Comparison of ENCODE assay signal across 9 cellular contexts in the genomic region with DNA sequence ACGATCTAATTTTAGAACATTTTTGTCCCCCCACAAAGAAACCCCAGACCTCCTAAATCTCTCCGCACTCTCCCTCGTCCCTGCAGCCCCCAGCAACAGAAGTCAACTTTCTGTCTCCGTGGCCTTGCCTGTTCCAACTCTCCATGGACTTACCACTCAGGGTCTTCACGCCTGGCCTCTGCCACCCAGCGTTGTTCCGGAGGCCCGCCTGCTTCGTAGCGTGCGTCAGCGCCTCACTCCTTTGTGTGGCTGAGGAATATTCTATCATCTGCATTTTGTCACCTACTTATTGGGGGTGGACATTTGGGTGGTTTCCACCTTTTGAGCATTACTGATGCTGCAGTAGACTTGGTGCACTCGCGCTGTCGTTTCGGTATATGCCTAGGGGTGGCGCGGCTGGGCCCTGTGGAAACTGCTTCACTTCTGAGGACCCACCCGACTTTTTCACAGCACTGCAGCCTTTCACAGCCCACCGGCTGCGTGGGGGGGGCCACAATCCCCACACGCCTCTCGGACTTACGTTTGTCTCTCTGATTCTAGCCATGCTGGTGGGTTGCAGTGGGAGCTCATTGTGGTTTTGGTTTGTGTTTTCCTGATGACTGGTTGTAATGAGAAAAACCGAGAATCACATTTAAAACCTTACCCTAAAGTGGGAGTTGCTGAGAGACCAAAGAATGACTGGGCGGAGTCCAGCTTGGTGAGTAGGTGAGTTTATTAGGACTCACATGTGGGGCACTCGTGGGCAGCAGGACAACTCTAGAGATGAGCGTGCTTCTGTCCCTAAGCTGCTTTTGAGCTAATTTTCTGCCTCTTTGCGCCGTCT. TPM values are rescaled to one million over a fixed set of nuclear protein-coding genes. Genes with fewer than 3 reads are reported as not detected.
A peak's percentile ranks its signal among the peaks of the same experiment; 100 is the strongest.
DNase-seq lines count a peak whose midpoint lies in the region; ATAC-seq and TF ChIP-seq lines count a peak whose summit lies in the region.
"Had no signal": no experiment of that assay in that cellular context is flagged by ENCODE, and none has a peak within 500 bp of the region (broad histone marks: within the 10 kb centered on the region; RNA-seq: fewer than 3 reads in every experiment).

No MANE protein-coding gene starts in this region.

- H3K9ac ChIP-seq in OCI-LY1 (ENCODE audit: low read length) (peak overlapping the region; percentile 74; the same call in 1 of the 2 replicates), endodermal cell (ENCODE audit: extremely low read depth, low read length, poor library complexity, severe bottlenecking) (no peak overlapping the region)

- no peaks in the 10 kb centered on the region for H3K9me2 ChIP-seq in OCI-LY1 (ENCODE audit: low read depth, low read length)

- POLR2A ChIA-PET in CD4-positive, alpha-beta T cell (lab: Charles Lee) = interaction anchor here (1.9 to 4.2 kb wide), 3 partner anchors 11 to 25 kb away, joined by 6 to 27 read pairs (median 17); partner anchors contain the start of genes SLC66A2 and TXNL4A

- peaks cover 62% of the 10 kb centered on the region for H3K4me1 ChIP-seq in OCI-LY1 (ENCODE audit: insufficient read depth, low read length, severe bottlenecking)
- peaks cover 10% of the 10 kb centered on the region for H3K4me1 ChIP-seq in endodermal cell (ENCODE audit: control insufficient read depth, insufficient read depth, low read length)
- peaks cover 8% of the 10 kb centered on the region for H3K4me1 ChIP-seq in psoas muscle

- intact Hi-C loops in CD4-positive, alpha-beta T cell (cut with DNase I, micrococcal nuclease) = loop anchor here (5.0 to 10.0 kb wide), 4 partner anchors 48 to 438 kb away; partner anchors contain the start of gene KCNG2 (in 1 of the 2)
- intact Hi-C loops in psoas muscle (cut with DNase I) = no loop called here
- intact Hi-C loops in left colon (cut with DNase I, micrococcal nuclease) = no loop called here

- H3K9me3 Mint-ChIP-seq in CD4-positive, alpha-beta T cell = no peaks in the 10 kb centered on the region
- H3K9me3 Mint-ChIP-seq in endodermal cell = peaks cover 2% of the 10 kb centered on the region

- peak overlapping the region; percentile 86 for H3K27ac Mint-ChIP-seq in CD4-positive, alpha-beta T cell
- H3K27ac Mint-ChIP-seq in endodermal cell = no peak overlapping the region

- H3K36me3 ChIP-seq in OCI-LY1 (ENCODE audit: insufficient read depth, low read length) (peaks cover 9% of the 10 kb centered on the region), endodermal cell (ENCODE audit: control insufficient read depth, insufficient read depth, low read length) (peaks cover 9% of the 10 kb centered on the region), psoas muscle (ENCODE audit: insufficient read depth in 1 of 2, low read depth in 1 of 2) (peaks cover 0 to 7% of the 10 kb centered on the region in 2 donors)

- TF ChIP-seq CTCF in CD4-positive, alpha-beta T cell (IDR thresholded peaks at IDR 0.05) = no peak
- peak; percentile 73 for TF ChIP-seq CTCF in OCI-LY1 (IDR thresholded peaks at IDR 0.05; ENCODE audit: low read length)
- peak; percentile 19 for TF ChIP-seq CTCF in endodermal cell (conservative IDR thresholded peaks at IDR 0.05)
- no peak for TF ChIP-seq CTCF in psoas muscle (IDR thresholded peaks at IDR 0.05)

- CTCF ChIA-PET in CD4-positive, alpha-beta T cell (lab: Charles Lee) = interaction anchor here (1.5 kb wide), 1 partner anchor 24 kb away, joined by 6 read pairs; the partner anchor contains the start of gene TXNL4A

- H3K79me2 ChIP-seq in OCI-LY1 (ENCODE audit: insufficient read depth, low read length) = no peaks in the 10 kb centered on the region

- WGBS in endodermal cell (ENCODE audit: insufficient coverage in 1 of 2, insufficient read length in 1 of 2), 2 experiments = 86 to 92% methylated on average over 16 to 30 of the region's 30 CpGs
- WGBS in psoas muscle, 3 donors = 90 to 93% (median 91%) methylated on average over 30 of the region's 30 CpGs

- H3K27me3 ChIP-seq in CD4-positive, alpha-beta T cell (ENCODE audit: control insufficient read depth, insufficient read depth, low read length) = no peaks in the 10 kb centered on the region
- no peaks in the 10 kb centered on the region for H3K27me3 ChIP-seq in OCI-LY1 (ENCODE audit: insufficient read depth, low read length)
- H3K27me3 ChIP-seq in endodermal cell (ENCODE audit: control insufficient read depth, insufficient read depth, low read length, poor library complexity, severe bottlenecking) = peaks cover 7% of the 10 kb centered on the region
- no peaks in the 10 kb centered on the region for H3K27me3 ChIP-seq in psoas muscle (ENCODE audit: insufficient read depth in 3 of 3, low read length in 2 of 3)

- no peak overlapping the region for H3K27ac ChIP-seq in CD4-positive, alpha-beta T cell (ENCODE audit: low read depth, low read length)
- H3K27ac ChIP-seq in OCI-LY1 (ENCODE audit: low read depth, low read length, poor library complexity, severe bottlenecking) (peak overlapping the region; percentile 56), endodermal cell (ENCODE audit: low read depth, low read length) (no peak overlapping the region), psoas muscle (no peak overlapping the region)

- peaks cover 17% of the 10 kb centered on the region for H3K36me3 Mint-ChIP-seq in CD4-positive, alpha-beta T cell (ENCODE audit: low read depth)
- peaks cover 3% of the 10 kb centered on the region for H3K36me3 Mint-ChIP-seq in endodermal cell (ENCODE audit: low read depth)

- no peaks in the 10 kb centered on the region for H3F3A ChIP-seq in OCI-LY1 (ENCODE audit: insufficient read depth, low read length)

- H3K4me1 Mint-ChIP-seq in CD4-positive, alpha-beta T cell (ENCODE audit: low read depth) = peaks cover 42% of the 10 kb centered on the region
- H3K4me1 Mint-ChIP-seq in endodermal cell = peaks cover 18% of the 10 kb centered on the region

- H3K4me3 Mint-ChIP-seq in CD4-positive, alpha-beta T cell = peak overlapping the region; percentile 85
- H3K4me3 Mint-ChIP-seq in endodermal cell = no peak overlapping the region

- H3K9me3 ChIP-seq in CD4-positive, alpha-beta T cell (ENCODE audit: control insufficient read depth, low read length) = no peaks in the 10 kb centered on the region
- H3K9me3 ChIP-seq in OCI-LY1 (ENCODE audit: low read length) (no peaks in the 10 kb centered on the region), endodermal cell (ENCODE audit: control insufficient read depth, low read length) (no peaks in the 10 kb centered on the region), psoas muscle (no peaks in the 10 kb centered on the region)

- peak overlapping the region; percentile 62; the same call in 1 of the 2 replicates for H3K4me2 ChIP-seq in OCI-LY1 (ENCODE audit: low read length)

- peak; percentile 51 for ATAC-seq in CD4-positive, alpha-beta T cell (ENCODE audit: poor library complexity)
- ATAC-seq in GM21360 (IDR thresholded peaks at IDR 0.05; ENCODE audit: unreplicated experiment) (peak; percentile 44), psoas muscle (no peak), left colon (no peak)

- peak overlapping the region; percentile 67 for H3K4me3 ChIP-seq in OCI-LY1 (ENCODE audit: low read depth, low read length, poor library complexity, severe bottlenecking)
- H3K4me3 ChIP-seq in endodermal cell (ENCODE audit: low read length) = no peak overlapping the region
- H3K4me3 ChIP-seq in psoas muscle = no peak overlapping the region
- H3K4me3 ChIP-seq: lung had no signal

- H3K27me3 Mint-ChIP-seq in CD4-positive, alpha-beta T cell = peaks cover 4% of the 10 kb centered on the region
- H3K27me3 Mint-ChIP-seq in endodermal cell (ENCODE audit: insufficient read depth) = peaks cover 66% of the 10 kb centered on the region

- peak in 4 of 10 experiments; percentile 17 to 33 (median 29) for DNase-seq in CD4-positive, alpha-beta T cell
- DNase-seq in endodermal cell = no peak
- no peak for DNase-seq in psoas muscle
- no peak for DNase-seq in left colon
- no peak for DNase-seq in EL
- no peak for DNase-seq in HCEC 1CT

- H4K20me1 ChIP-seq in OCI-LY1 (ENCODE audit: insufficient read depth, low read length) = no peaks in the 10 kb centered on the region

- H2AFZ ChIP-seq in OCI-LY1 (ENCODE audit: low read length) = no peak overlapping the region

RNA-seq across cellular contexts. Expression of gene HSBP1L1, which starts 1.4 kb away (rescaled TPM):
- 10 to 100 TPM; 42.6 to 42.7 TPM for total RNA-seq in CD4-positive, alpha-beta T cell
- total RNA-seq in endodermal cell (1 to 10 TPM; 2.6 to 2.7 TPM), psoas muscle (1 to 10 TPM; 2.5 to 9.3 (median 8.4) TPM), left colon (10 to 100 TPM; 42.4 to 77.8 TPM)
- 4.1 TPM for polyA plus RNA-seq in endodermal cell (2013, experiment 1 of 2)
- 2.8 TPM for polyA plus RNA-seq in endodermal cell (2013, experiment 2 of 2)
- polyA plus RNA-seq in psoas muscle = 10 to 100 TPM in 2 of 3 donors, 1 to 10 TPM in 1; 5.0 to 11.9 (median 10.2) TPM

RNA-seq across cellular contexts. Expression of gene SLC66A2, which starts 11.6 kb away (rescaled TPM):
- total RNA-seq in CD4-positive, alpha-beta T cell = 10 to 100 TPM; 44.5 to 44.8 TPM
- total RNA-seq in endodermal cell (10 to 100 TPM; 30.3 to 32.4 TPM), psoas muscle (100 to 1,000 TPM in 2 of 4 donors, 10 to 100 TPM in 2; 36.4 to 160 (median 72.7) TPM), left colon (100 to 1,000 TPM in 1 of 2 donors, 10 to 100 TPM in 1; 59.4 to 119 TPM)
- polyA plus RNA-seq in endodermal cell (2013, experiment 1 of 2) = 16.2 TPM
- polyA plus RNA-seq in endodermal cell (2013, experiment 2 of 2) = 16.9 TPM
- 10 to 100 TPM; 53.4 to 79.3 (median 67.7) TPM for polyA plus RNA-seq in psoas muscle

RNA-seq across cellular contexts. Expression of gene TXNL4A, which starts 25.3 kb away (rescaled TPM):
- total RNA-seq in CD4-positive, alpha-beta T cell = 10 to 100 TPM; 55.0 to 55.7 TPM
- total RNA-seq in endodermal cell = 100 to 1,000 TPM; 117 to 138 TPM
- polyA plus RNA-seq in endodermal cell (2013, experiment 1 of 2) = 151 TPM
- 154 TPM for polyA plus RNA-seq in endodermal cell (2013, experiment 2 of 2)
- 100 to 1,000 TPM in 3 of 4 donors, 10 to 100 TPM in 1; 81.5 to 147 (median 108) TPM for total RNA-seq in psoas muscle
- polyA plus RNA-seq in psoas muscle = 100 to 1,000 TPM; 111 to 217 (median 150) TPM
- 10 to 100 TPM; 72.6 to 96.2 TPM for total RNA-seq in left colon

Comparison
In these comparisons a context has a peak if more than half of its experiments do, and no peak if none do; other contexts are left out.
1. ATAC-seq: peak in CD4-positive, alpha-beta T cell (single experiment) and GM21360 (single experiment); none in psoas muscle (0 of 4) and left colon (single experiment).
2. CTCF ChIP-seq: peak in OCI-LY1 (single experiment) and endodermal cell (single experiment); none in CD4-positive, alpha-beta T cell (single experiment) and psoas muscle (single experiment).
3. RNA of gene HSBP1L1, which starts 1.4 kb away (total RNA-seq): 42.4 to 77.8 TPM in left colon and 42.6 to 42.7 TPM in CD4-positive, alpha-beta T cell; 2.5 to 9.3 TPM in psoas muscle and 2.6 to 2.7 TPM in endodermal cell; every median in the first group is over 4 times any median in the second.
4. intact Hi-C loops: an anchor here in CD4-positive, alpha-beta T cell (5.0 to 10.0 kb wide); none called in psoas muscle and left colon.